In genomic region chr1:38772026-38772425, GRCh38 we compare ENCODE assay signal across 27 cellular contexts.
"Had no signal": no experiment of that assay in that cellular context is flagged by ENCODE, and none has a peak within 500 bp of the region (broad histone marks: within the 10 kb centered on the region; RNA-seq: fewer than 3 reads in every experiment).

No MANE protein-coding gene starts in this region.

- DNase-seq: cortex of kidney; dorsolateral prefrontal cortex; effector CD8-positive, alpha-beta T cell; heart left ventricle; hypothalamus; kidney; left cardiac atrium; left ventricle myocardium superior; mesenchymal stem cell; midbrain; psoas muscle; retina; spleen; stimulated activated CD4-positive, alpha-beta T cell treated with anti-CD3 and anti-CD28 coated beads, Interleukin-15, amount 100 ng/mL, for 24 hours; stimulated activated CD4-positive, alpha-beta T cell treated with anti-CD3 and anti-CD28 coated beads, Interleukin-1b, Interleukin-23, amount 100 ng/mL, for 48 hours; stimulated activated CD4-positive, alpha-beta T cell treated with anti-CD3 and anti-CD28 coated beads, Interleukin-4, amount 100 ng/mL, for 24 hours; testis; upper lobe of right lung had no signal

- H3K36me3 Mint-ChIP-seq: natural killer cell treated with Interleukin-12 subunit alpha and Interleukin-12 subunit beta and Interleukin-15 and Interleukin-18, amount 100 ng/mL, for 72 hours; stimulated activated memory B cell treated with anti-CD40 and anti-IgM and Interleukin-4, amounts not matched to agents 10 μg/mL and 1 μg/mL and 100 μg/mL, for 72 hours had no signal

- ATAC-seq: esophagus mucosa; heart left ventricle; left cardiac atrium; left ventricle myocardium superior; psoas muscle; sciatic nerve; stimulated activated memory B cell treated with anti-CD40 and anti-IgM and Interleukin-4, amounts not matched to agents 10 μg/mL and 1 μg/mL and 100 μg/mL, for 72 hours; upper lobe of right lung had no signal

- H3K4me3 Mint-ChIP-seq: natural killer cell treated with Interleukin-12 subunit alpha and Interleukin-12 subunit beta and Interleukin-15 and Interleukin-18, amount 100 ng/mL, for 72 hours; stimulated activated memory B cell treated with anti-CD40 and anti-IgM and Interleukin-4, amounts not matched to agents 10 μg/mL and 1 μg/mL and 100 μg/mL, for 72 hours; stimulated activated naive CD8-positive, alpha-beta T cell treated with anti-CD3 and anti-CD28 coated beads, Interleukin-15, Interleukin-2, amounts not matched to agents 100 ng/mL and 50 ng/mL, for 24 hours had no signal

- H3K9me3 Mint-ChIP-seq: natural killer cell treated with Interleukin-12 subunit alpha and Interleukin-12 subunit beta and Interleukin-15 and Interleukin-18, amount 100 ng/mL, for 72 hours; stimulated activated memory B cell treated with anti-CD40 and anti-IgM and Interleukin-4, amounts not matched to agents 10 μg/mL and 1 μg/mL and 100 μg/mL, for 72 hours; stimulated activated naive CD8-positive, alpha-beta T cell treated with anti-CD3 and anti-CD28 coated beads, Interleukin-15, Interleukin-2, amounts not matched to agents 100 ng/mL and 50 ng/mL, for 24 hours had no signal

- H3K4me1 ChIP-seq: heart left ventricle, parathyroid adenoma, psoas muscle, spleen, testis, tibial nerve, upper lobe of right lung, vagina had no signal

- H3K27ac Mint-ChIP-seq: natural killer cell treated with Interleukin-12 subunit alpha and Interleukin-12 subunit beta and Interleukin-15 and Interleukin-18, amount 100 ng/mL, for 72 hours; stimulated activated memory B cell treated with anti-CD40 and anti-IgM and Interleukin-4, amounts not matched to agents 10 μg/mL and 1 μg/mL and 100 μg/mL, for 72 hours; stimulated activated naive CD8-positive, alpha-beta T cell treated with anti-CD3 and anti-CD28 coated beads, Interleukin-15, Interleukin-2, amounts not matched to agents 100 ng/mL and 50 ng/mL, for 24 hours had no signal

- H3K27me3 ChIP-seq: testis, tibial nerve, upper lobe of right lung, vagina had no signal

- H3K4me1 Mint-ChIP-seq: stimulated activated memory B cell treated with anti-CD40 and anti-IgM and Interleukin-4, amounts not matched to agents 10 μg/mL and 1 μg/mL and 100 μg/mL, for 72 hours had no signal

- H3K4me3 ChIP-seq: dorsolateral prefrontal cortex, heart left ventricle, lung, psoas muscle, spleen, testis, tibial nerve, upper lobe of right lung, vagina had no signal

- H3K27ac ChIP-seq: dorsolateral prefrontal cortex, heart left ventricle, parathyroid adenoma, psoas muscle, spleen, testis, tibial nerve, upper lobe of right lung, vagina had no signal

- H3K36me3 ChIP-seq: heart left ventricle, spleen, tibial nerve, upper lobe of right lung, vagina had no signal

- H3K9me3 ChIP-seq: heart left ventricle, psoas muscle, spleen, testis, tibial nerve, upper lobe of right lung, vagina had no signal
